ENCODE assay signal across 1 cellular context in the genomic region with DNA sequence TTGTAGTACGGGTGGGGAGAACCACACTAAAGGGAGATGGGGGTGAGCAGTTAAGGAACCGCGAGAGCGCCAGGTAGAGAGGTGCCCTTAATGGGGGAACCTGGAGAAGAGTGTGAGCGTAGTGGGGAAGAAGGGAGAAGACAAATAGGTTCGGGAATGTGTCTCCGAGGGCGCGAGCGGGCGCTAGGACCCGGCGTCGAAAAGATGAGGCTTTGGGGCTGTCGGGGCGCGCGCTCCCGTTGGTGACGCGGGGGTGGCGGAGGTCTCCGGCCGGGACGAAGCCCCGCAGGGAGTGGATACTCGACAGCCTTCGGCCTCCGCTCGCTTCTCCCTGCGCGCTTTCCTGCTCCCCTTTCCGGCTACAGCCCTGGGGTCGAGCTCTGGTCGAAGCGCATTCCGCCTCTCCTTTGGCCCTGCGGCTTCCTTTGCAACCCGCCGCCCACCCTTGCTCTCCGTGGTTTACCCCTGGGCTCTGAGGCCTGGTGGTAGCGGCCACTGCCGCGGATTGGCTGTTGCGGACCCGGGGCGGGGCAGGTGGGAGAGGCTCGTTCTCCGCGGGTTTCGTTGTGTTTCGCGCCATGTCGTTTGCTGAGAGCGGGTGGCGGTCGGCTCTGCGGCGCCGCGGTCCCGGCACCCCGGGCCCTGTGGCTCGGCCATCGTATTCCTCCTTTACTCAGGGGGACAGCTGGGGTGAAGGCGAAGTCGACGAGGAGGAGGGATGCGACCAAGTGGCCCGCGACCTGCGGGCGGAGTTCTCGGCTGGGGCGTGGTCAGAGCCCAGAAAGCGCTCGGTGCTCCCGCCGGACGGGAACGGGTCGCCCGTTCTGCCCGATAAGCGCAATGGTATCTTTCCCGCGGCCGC.
TF ChIP-seq lines count a peak whose summit lies in the region.

ARL6IP6 (plus strand) TSS at position 574 of the 862 bp plus-strand sequence; CDS start at position 579, 5 bp downstream.

TF ChIP-seq in HepG2, 621 proteins besides CTCF, POLR2A, EP300 and RAD21 (continued from another document and continues in another):
- TF ChIP-seq HMGXB3 (CRISPR knock-in tag; IDR thresholded peaks at IDR 0.05; ENCODE audit: borderline replicate concordance) (peak; percentile 91), ZNF562 (CRISPR knock-in tag; IDR thresholded peaks at IDR 0.05; ENCODE audit: borderline replicate concordance) (no peak), ZNF557 (CRISPR knock-in tag; IDR thresholded peaks at IDR 0.05) (peak; percentile 92), ZBTB10 (CRISPR knock-in tag; IDR thresholded peaks at IDR 0.05; ENCODE audit: borderline replicate concordance) (peak; percentile 84; the same call in 1 of the 2 replicates), ZNF691 (CRISPR knock-in tag; IDR thresholded peaks at IDR 0.05; ENCODE audit: borderline replicate concordance, low read depth) (0 out of 2 replicates have a peak, but pooled peaks have one; percentile 41), GZF1 (CRISPR knock-in tag; IDR thresholded peaks at IDR 0.05) (peak; percentile 92), KIAA2018 (CRISPR knock-in tag; IDR thresholded peaks at IDR 0.05; ENCODE audit: borderline replicate concordance) (no peak), ZNF362 (CRISPR knock-in tag; IDR thresholded peaks at IDR 0.05; ENCODE audit: borderline replicate concordance) (0 out of 2 replicates have a peak, but pooled peaks have one; percentile 23), SNAPC4 (CRISPR knock-in tag; IDR thresholded peaks at IDR 0.05) (peak; percentile 72), SP4 (CRISPR knock-in tag; IDR thresholded peaks at IDR 0.05) (peak; percentile 91), ZNF335 (CRISPR knock-in tag; IDR thresholded peaks at IDR 0.05) (no peak), MIER3 (CRISPR knock-in tag; IDR thresholded peaks at IDR 0.05; ENCODE audit: borderline replicate concordance) (no peak; the same call in 1 of the 2 replicates), SNAPC2 (CRISPR knock-in tag; IDR thresholded peaks at IDR 0.05) (peak; percentile 92), TRIM24 (CRISPR knock-in tag; IDR thresholded peaks at IDR 0.05) (no peak)
- TF ChIP-seq, protein P1, sequence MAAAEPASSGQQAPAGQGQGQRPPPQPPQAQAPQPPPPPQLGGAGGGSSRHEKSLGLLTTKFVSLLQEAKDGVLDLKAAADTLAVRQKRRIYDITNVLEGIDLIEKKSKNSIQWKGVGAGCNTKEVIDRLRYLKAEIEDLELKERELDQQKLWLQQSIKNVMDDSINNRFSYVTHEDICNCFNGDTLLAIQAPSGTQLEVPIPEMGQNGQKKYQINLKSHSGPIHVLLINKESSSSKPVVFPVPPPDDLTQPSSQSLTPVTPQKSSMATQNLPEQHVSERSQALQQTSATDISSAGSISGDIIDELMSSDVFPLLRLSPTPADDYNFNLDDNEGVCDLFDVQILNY (CRISPR knock-in tag; conservative IDR thresholded peaks at IDR 0.05), result peak; percentile 94
- TF ChIP-seq, protein P2, sequence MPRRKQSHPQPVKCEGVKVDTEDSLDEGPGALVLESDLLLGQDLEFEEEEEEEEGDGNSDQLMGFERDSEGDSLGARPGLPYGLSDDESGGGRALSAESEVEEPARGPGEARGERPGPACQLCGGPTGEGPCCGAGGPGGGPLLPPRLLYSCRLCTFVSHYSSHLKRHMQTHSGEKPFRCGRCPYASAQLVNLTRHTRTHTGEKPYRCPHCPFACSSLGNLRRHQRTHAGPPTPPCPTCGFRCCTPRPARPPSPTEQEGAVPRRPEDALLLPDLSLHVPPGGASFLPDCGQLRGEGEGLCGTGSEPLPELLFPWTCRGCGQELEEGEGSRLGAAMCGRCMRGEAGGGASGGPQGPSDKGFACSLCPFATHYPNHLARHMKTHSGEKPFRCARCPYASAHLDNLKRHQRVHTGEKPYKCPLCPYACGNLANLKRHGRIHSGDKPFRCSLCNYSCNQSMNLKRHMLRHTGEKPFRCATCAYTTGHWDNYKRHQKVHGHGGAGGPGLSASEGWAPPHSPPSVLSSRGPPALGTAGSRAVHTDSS (CRISPR knock-in tag; conservative IDR thresholded peaks at IDR 0.05), result peak; percentile 82; the same call in 1 of the 2 replicates
